Comparison of ENCODE assay signal across 8 cellular contexts in genomic region chr22:20319745-20320658, GRCh38. TPM values are rescaled to one million over a fixed set of nuclear protein-coding genes. Genes with fewer than 3 reads are reported as not detected.
DNase-seq lines count a peak whose midpoint lies in the region; ATAC-seq and TF ChIP-seq lines count a peak whose summit lies in the region.

TSS of gene DGCR6L (minus strand) at chr22:20320060. CDS start at chr22:20319988, 72 bp downstream.

- H3K4me1 Mint-ChIP-seq in central memory CD8-positive, alpha-beta T cell, result peaks cover 48% of the 10 kb centered on the region

- no TSS peak for BruUV-seq in A673 (replicated peaks; lab: Mats Ljungman, UMichigan)

- CTCF ChIA-PET in A673 (lab: Charles Lee), result interaction anchor here (0.7 to 1.2 kb wide), 2 partner anchors 20 to 136 kb away, joined by 3 to 4 read pairs; no protein-coding TSS in a partner anchor

- intact Hi-C loops in A673 (cut with micrococcal nuclease; ENCODE audit: unreplicated experiment), result loop anchor here (1.0 kb wide), 1 partner anchor 21 kb away; no protein-coding TSS in a partner anchor

- peak within 1 kb of the TSS; percentile 96 for H3K27ac ChIP-seq in A673 (ENCODE audit: low read depth, low read length, poor library complexity, severe bottlenecking)

- peak; percentile 70 for TF ChIP-seq POLR2A in GM18526 (IDR thresholded peaks at IDR 0.05; ENCODE audit: extremely low read depth, insufficient read length)

- DNase-seq in A673 (ENCODE audit: low spot score), result peak; percentile 98
- peak; percentile 78 for DNase-seq in NCI-H2227 treated with DMSO at 0.1 percent for 48 hours (lab: John Stamatoyannopoulos, UW)
- peak; percentile 99 for DNase-seq in activated CD4-positive, CD25-positive, alpha-beta regulatory T cell treated with anti-CD3 and anti-CD28 coated beads, Interleukin-2, amount 50 U/mL, for 72 hours
- DNase-seq in central memory CD8-positive, alpha-beta T cell (ENCODE audit: low spot score in 2 of 2), result peak; percentile 93 to 94
- peak; percentile 95 for DNase-seq in islet precursor cell
- DNase-seq in stimulated activated CD4-positive, alpha-beta T cell treated with anti-CD3 and anti-CD28 coated beads, Interleukin-12 subunit alpha, Interleukin-12 subunit beta, amount 100 ng/mL, for 4 hours, result peak; percentile 98

- peak within 1 kb of the TSS; percentile 92 for H3K4me3 Mint-ChIP-seq in central memory CD8-positive, alpha-beta T cell

- H3K4me3 ChIP-seq in A673 (ENCODE audit: low read depth, low read length, poor library complexity, severe bottlenecking), result peak within 1 kb of the TSS; percentile 95

- peaks cover 3% of the 10 kb centered on the region for H3K4me1 ChIP-seq in A673 (ENCODE audit: insufficient read depth, low read length, poor library complexity, severe bottlenecking)

- H3K27me3 Mint-ChIP-seq in central memory CD8-positive, alpha-beta T cell, result no peaks in the 10 kb centered on the region

- H3K27me3 ChIP-seq in A673 (replicated peaks; ENCODE audit: insufficient read depth, low read depth, low read length, poor library complexity), result no peaks in the 10 kb centered on the region

- H3K9me3 ChIP-seq in A673 (ENCODE audit: low read depth, low read length, poor library complexity, severe bottlenecking), result no peaks in the 10 kb centered on the region

- peak; percentile 66 for ATAC-seq in HG03066 (IDR thresholded peaks at IDR 0.05; ENCODE audit: low read depth, unreplicated experiment)
- ATAC-seq in central memory CD8-positive, alpha-beta T cell (replicated peaks; ENCODE audit: extremely low read depth, poor library complexity, severe bottlenecking), result peak; percentile 83

- H3K27ac Mint-ChIP-seq in central memory CD8-positive, alpha-beta T cell (ENCODE audit: low read depth), result peak within 1 kb of the TSS; percentile 82

- TF ChIP-seq CTCF in A673 (conservative IDR thresholded peaks at IDR 0.05; ENCODE audit: low read depth, low read length), result no peak

- no peaks in the 10 kb centered on the region for H3K9me3 Mint-ChIP-seq in central memory CD8-positive, alpha-beta T cell

- H3K36me3 Mint-ChIP-seq in central memory CD8-positive, alpha-beta T cell (ENCODE audit: insufficient read depth), result peaks cover 5% of the 10 kb centered on the region

- POLR2A ChIA-PET in A673 (lab: Charles Lee; ENCODE audit: low non-redundant PET), result interaction anchor here (0.5 to 0.6 kb wide), 2 partner anchors 88 to 98 kb away, joined by 3 to 24 read pairs; no protein-coding TSS in a partner anchor

- no peaks in the 10 kb centered on the region for H3K36me3 ChIP-seq in A673 (ENCODE audit: insufficient read depth, low read length, poor library complexity, severe bottlenecking)

RNA-seq across cellular contexts. Expression of gene DGCR6L, which starts in this region (rescaled TPM):
- total RNA-seq in A673 (2021), result 50.7 and 59.7 TPM in 2 replicates

Comparison
In these comparisons a context has a peak if more than half of its experiments do, and no peak if none do; other contexts are left out.
1. Peak in every context shown above with its lines: DNase-seq, ATAC-seq, H3K4me3 ChIP-seq and H3K27ac ChIP-seq.